8 cellular contexts compared by ENCODE assay signal in the genomic region with DNA sequence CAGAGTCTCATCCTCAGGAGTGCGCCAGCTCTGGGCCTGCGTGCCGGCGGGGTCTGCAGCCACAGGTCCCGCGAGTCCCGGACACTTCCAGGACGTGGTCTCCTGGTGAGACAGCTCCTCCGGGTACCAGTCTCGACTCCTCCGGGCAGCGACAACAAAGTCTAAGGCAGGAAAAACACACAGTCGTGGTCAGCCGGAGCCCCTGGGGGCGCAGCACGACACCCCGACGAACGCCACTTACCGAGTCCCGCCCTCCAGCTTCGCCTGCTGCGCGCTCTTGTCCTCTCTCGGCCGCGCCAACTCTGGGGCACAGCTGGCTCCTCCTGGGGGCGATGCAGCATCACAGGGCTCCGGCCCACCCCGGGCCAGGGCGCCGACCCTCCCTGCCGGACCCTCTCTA. TPM values are rescaled to one million over a fixed set of nuclear protein-coding genes. Genes with fewer than 3 reads are reported as not detected.
DNase-seq lines count a peak whose midpoint lies in the region; ATAC-seq, FAIRE-seq and TF ChIP-seq lines count a peak whose summit lies in the region.

No MANE protein-coding gene starts in this region.

- H3K4me3 ChIP-seq in AG04449 (ENCODE audit: low read depth, low read length) = peak overlapping the region; percentile 77

- H3K4me3 Mint-ChIP-seq in HFFc6 (peak overlapping the region; percentile 98), chondrocyte (ENCODE audit: unreplicated experiment) (peak overlapping the region; percentile 93)
- peak overlapping the region; percentile 90 to 99 (median 96) for H3K4me3 Mint-ChIP-seq in naive thymus-derived CD8-positive, alpha-beta T cell

- no peak for FAIRE-seq in GM12892 (lab: Jason Lieb, UNC)

- H3K27ac Mint-ChIP-seq in HFFc6 (peak overlapping the region; percentile 74), chondrocyte (ENCODE audit: unreplicated experiment) (no peak overlapping the region)
- H3K27ac Mint-ChIP-seq in naive thymus-derived CD8-positive, alpha-beta T cell = peak overlapping the region in 4 of 10 donors; percentile 94 to 96 (median 94)

- CTCF ChIA-PET in AG04449 (lab: Yijun Ruan, JAX) = interaction anchor here (0.7 to 2.2 kb wide), 4 partner anchors 9 to 14 kb away, joined by 3 to 8 read pairs (median 6); a partner anchor contains a TSS

- ATAC-seq in naive thymus-derived CD8-positive, alpha-beta T cell = no peak
- ATAC-seq in HG02623 (IDR thresholded peaks at IDR 0.05; ENCODE audit: unreplicated experiment) = no peak

- H3K4me1 Mint-ChIP-seq in HFFc6 (ENCODE audit: low read depth) = peaks cover 24% of the 10 kb centered on the region
- peaks cover 20% of the 10 kb centered on the region for H3K4me1 Mint-ChIP-seq in chondrocyte (ENCODE audit: low read depth)
- H3K4me1 Mint-ChIP-seq in naive thymus-derived CD8-positive, alpha-beta T cell = peaks cover 9 to 26% (median 20%) of the 10 kb centered on the region in 4 donors

- peaks cover 2% of the 10 kb centered on the region for H3K9me3 Mint-ChIP-seq in HFFc6
- no peaks in the 10 kb centered on the region for H3K9me3 Mint-ChIP-seq in chondrocyte (ENCODE audit: low read depth)
- no peaks in the 10 kb centered on the region for H3K9me3 Mint-ChIP-seq in naive thymus-derived CD8-positive, alpha-beta T cell

- H3K36me3 Mint-ChIP-seq in HFFc6 (ENCODE audit: low read depth) (peaks cover 26% of the 10 kb centered on the region), chondrocyte (ENCODE audit: low read depth) (no peaks in the 10 kb centered on the region)
- H3K36me3 Mint-ChIP-seq in naive thymus-derived CD8-positive, alpha-beta T cell = peaks cover 0 to 30% (median 0%) of the 10 kb centered on the region in 3 donors

- POLR2A ChIA-PET in AG04449 (lab: Yijun Ruan, JAX) = interaction anchor here (0.8 to 3.2 kb wide), 8 partner anchors 8 to 85 kb away, joined by 3 to 15 read pairs (median 6); a partner anchor contains a TSS
- POLR2A ChIA-PET in naive thymus-derived CD8-positive, alpha-beta T cell (lab: Charles Lee) = interaction anchor here (0.7 to 6.4 kb wide), 5 partner anchors 12 to 85 kb away, joined by 3 to 63 read pairs (median 4); a partner anchor contains a TSS

- DNase-seq in AG04449 (ENCODE audit: low read depth, low spot score) (no peak), HFFc6 (no peak), chondrocyte (ENCODE audit: low spot score) (no peak), NCI-H2029 treated with DMSO at 0.1 percent for 48 hours (lab: John Stamatoyannopoulos, UW) (no peak), GM12892 (ENCODE audit: insufficient read length) (no peak), GF-D8 (lab: John Stamatoyannopoulos, UW) (no peak)
- DNase-seq in naive thymus-derived CD8-positive, alpha-beta T cell = peak in 1 of 10 donors; percentile 9

- TF ChIP-seq POLR2A in GM12892 (IDR thresholded peaks at IDR 0.05; ENCODE audit: low read depth, low read length) = no peak

- TF ChIP-seq CTCF in AG04449 (IDR thresholded peaks at IDR 0.05; ENCODE audit: insufficient read depth, low read length, missing control alignments) (no peak), HFFc6 (IDR thresholded peaks at IDR 0.05) (no peak), chondrocyte (IDR thresholded peaks at IDR 0.05) (no peak)

- H3K27me3 Mint-ChIP-seq in HFFc6 (ENCODE audit: insufficient read depth) (no peaks in the 10 kb centered on the region; the same call in 1 of the 2 replicates), chondrocyte (ENCODE audit: low read depth) (no peaks in the 10 kb centered on the region)
- no peaks in the 10 kb centered on the region for H3K27me3 Mint-ChIP-seq in naive thymus-derived CD8-positive, alpha-beta T cell

RNA-seq across cellular contexts. Expression of a gene that starts 13.4 kb away (rescaled TPM):
- total RNA-seq in HFFc6 (2021; fragmentation: NEBNext Ultra II Directional; extraction: Animal tissue kit (Norgen Biotek cat#: 25700)) = 10 to 100 TPM in 2 of 6 experiments, 1 to 10 TPM in 4; 7.8 to 10.8 (median 9.5) TPM
- 12.2 to 16.0 TPM (median 14.0 TPM) in 3 replicates for total RNA-seq in chondrocyte
- total RNA-seq in naive thymus-derived CD8-positive, alpha-beta T cell = 10 to 100 TPM; 48.6 to 51.0 TPM
- polyA plus RNA-seq in naive thymus-derived CD8-positive, alpha-beta T cell = 10 to 100 TPM; 15.6 to 18.3 (median 16.6) TPM
- 19.8 TPM for polyA plus RNA-seq in GM12892 (2012; ENCODE audit: missing spikeins)

RNA-seq across cellular contexts. Expression of a gene that starts 13.8 kb away (rescaled TPM):
- total RNA-seq in HFFc6 (2021; fragmentation: NEBNext Ultra II Directional; extraction: Animal tissue kit (Norgen Biotek cat#: 25700)) = 100 to 1,000 TPM in 4 of 6 experiments, 10 to 100 TPM in 2; 85.9 to 109 (median 103) TPM
- total RNA-seq in chondrocyte = 71.8 to 84.9 TPM (median 74.9 TPM) in 3 replicates
- total RNA-seq in naive thymus-derived CD8-positive, alpha-beta T cell = 10 to 100 TPM; 83.5 to 86.7 TPM
- polyA plus RNA-seq in naive thymus-derived CD8-positive, alpha-beta T cell = 10 to 100 TPM; 56.5 to 74.1 (median 57.5) TPM
- 42.1 TPM for polyA plus RNA-seq in GM12892 (2012; ENCODE audit: missing spikeins)

RNA-seq across cellular contexts. Expression of a gene that starts 31.0 kb away (rescaled TPM):
- 10 to 100 TPM; 16.8 to 18.9 (median 17.3) TPM for total RNA-seq in HFFc6 (2021; fragmentation: NEBNext Ultra II Directional; extraction: Animal tissue kit (Norgen Biotek cat#: 25700))
- 12.7 to 16.6 TPM (median 13.7 TPM) in 3 replicates for total RNA-seq in chondrocyte
- total RNA-seq in naive thymus-derived CD8-positive, alpha-beta T cell = 10 to 100 TPM; 11.8 to 12.4 TPM
- under 1 TPM; 0.52 to 0.82 (median 0.56) TPM for polyA plus RNA-seq in naive thymus-derived CD8-positive, alpha-beta T cell
- 13.2 TPM for polyA plus RNA-seq in GM12892 (2012; ENCODE audit: missing spikeins)
